Comparison of ENCODE assay signal across 1 cellular context in genomic region chr7:128827971-128828711, GRCh38.
TF ChIP-seq lines count a peak whose summit lies in the region.

No MANE protein-coding gene starts in this region.

TF ChIP-seq in K562, 482 proteins besides CTCF, POLR2A, EP300 and RAD21 (continued from another document):
- TF ChIP-seq, protein P1, sequence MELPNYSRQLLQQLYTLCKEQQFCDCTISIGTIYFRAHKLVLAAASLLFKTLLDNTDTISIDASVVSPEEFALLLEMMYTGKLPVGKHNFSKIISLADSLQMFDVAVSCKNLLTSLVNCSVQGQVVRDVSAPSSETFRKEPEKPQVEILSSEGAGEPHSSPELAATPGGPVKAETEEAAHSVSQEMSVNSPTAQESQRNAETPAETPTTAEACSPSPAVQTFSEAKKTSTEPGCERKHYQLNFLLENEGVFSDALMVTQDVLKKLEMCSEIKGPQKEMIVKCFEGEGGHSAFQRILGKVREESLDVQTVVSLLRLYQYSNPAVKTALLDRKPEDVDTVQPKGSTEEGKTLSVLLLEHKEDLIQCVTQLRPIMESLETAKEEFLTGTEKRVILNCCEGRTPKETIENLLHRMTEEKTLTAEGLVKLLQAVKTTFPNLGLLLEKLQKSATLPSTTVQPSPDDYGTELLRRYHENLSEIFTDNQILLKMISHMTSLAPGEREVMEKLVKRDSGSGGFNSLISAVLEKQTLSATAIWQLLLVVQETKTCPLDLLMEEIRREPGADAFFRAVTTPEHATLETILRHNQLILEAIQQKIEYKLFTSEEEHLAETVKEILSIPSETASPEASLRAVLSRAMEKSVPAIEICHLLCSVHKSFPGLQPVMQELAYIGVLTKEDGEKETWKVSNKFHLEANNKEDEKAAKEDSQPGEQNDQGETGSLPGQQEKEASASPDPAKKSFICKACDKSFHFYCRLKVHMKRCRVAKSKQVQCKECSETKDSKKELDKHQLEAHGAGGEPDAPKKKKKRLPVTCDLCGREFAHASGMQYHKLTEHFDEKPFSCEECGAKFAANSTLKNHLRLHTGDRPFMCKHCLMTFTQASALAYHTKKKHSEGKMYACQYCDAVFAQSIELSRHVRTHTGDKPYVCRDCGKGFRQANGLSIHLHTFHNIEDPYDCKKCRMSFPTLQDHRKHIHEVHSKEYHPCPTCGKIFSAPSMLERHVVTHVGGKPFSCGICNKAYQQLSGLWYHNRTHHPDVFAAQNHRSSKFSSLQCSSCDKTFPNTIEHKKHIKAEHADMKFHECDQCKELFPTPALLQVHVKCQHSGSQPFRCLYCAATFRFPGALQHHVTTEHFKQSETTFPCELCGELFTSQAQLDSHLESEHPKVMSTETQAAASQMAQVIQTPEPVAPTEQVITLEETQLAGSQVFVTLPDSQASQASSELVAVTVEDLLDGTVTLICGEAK (IDR thresholded peaks at IDR 0.05) = 0 out of 2 replicates have a peak, but pooled peaks have one; percentile 21
- TF ChIP-seq, protein P1 (CRISPR knock-in tag; IDR thresholded peaks at IDR 0.05) = no peak
- TF ChIP-seq ZNF324 (CRISPR knock-in tag; IDR thresholded peaks at IDR 0.05) (0 out of 2 replicates have a peak, but pooled peaks have one; percentile 30), HIVEP1 (CRISPR knock-in tag; IDR thresholded peaks at IDR 0.05) (no peak), ARNT (IDR thresholded peaks at IDR 0.05) (no peak), DDX20 (tag; IDR thresholded peaks at IDR 0.05; ENCODE audit: low read depth) (no peak), SUPT5H (IDR thresholded peaks at IDR 0.05) (0 out of 2 replicates have a peak, but pooled peaks have one; percentile 24), ZNF12 (CRISPR knock-in tag; IDR thresholded peaks at IDR 0.05) (0 out of 2 replicates have a peak, but pooled peaks have one; percentile 68), PHTF2 (CRISPR knock-in tag; IDR thresholded peaks at IDR 0.05) (no peak), EWSR1 (IDR thresholded peaks at IDR 0.05; ENCODE audit: borderline replicate concordance, low read depth, partially characterized antibody) (no peak), DMBX1 (CRISPR knock-in tag; IDR thresholded peaks at IDR 0.05; ENCODE audit: borderline replicate concordance) (peak; percentile 6; the same call in 1 of the 2 replicates), CBX5 (IDR thresholded peaks at IDR 0.05; ENCODE audit: borderline replicate concordance, low read depth) (no peak), HMGXB4 (CRISPR knock-in tag; IDR thresholded peaks at IDR 0.05) (0 out of 2 replicates have a peak, but pooled peaks have one; percentile 13), POLR2G (IDR thresholded peaks at IDR 0.05; ENCODE audit: low read depth, low read length) (no peak), TGIF2 (CRISPR knock-in tag; IDR thresholded peaks at IDR 0.05) (0 out of 2 replicates have a peak, but pooled peaks have one; percentile 4), ZBTB7A (IDR thresholded peaks at IDR 0.05; ENCODE audit: borderline replicate concordance, control insufficient read depth, low read depth, low read length) (peak; percentile 71), FOXP4 (CRISPR knock-in tag; IDR thresholded peaks at IDR 0.05; ENCODE audit: borderline replicate concordance) (no peak), GABPB2 (CRISPR knock-in tag; conservative IDR thresholded peaks at IDR 0.05) (no peak), CREB1 (IDR thresholded peaks at IDR 0.05) (peak; percentile 52; the same call in 1 of the 2 replicates), CREB1 (CRISPR knock-in tag; IDR thresholded peaks at IDR 0.05) (peak; percentile 13; the same call in 1 of the 2 replicates), SIN3B (IDR thresholded peaks at IDR 0.05; ENCODE audit: low read depth) (no peak), PKNOX1 (IDR thresholded peaks at IDR 0.05) (peak; percentile 14; the same call in 1 of the 2 replicates), ZNF740 (CRISPR knock-in tag; IDR thresholded peaks at IDR 0.05) (0 out of 2 replicates have a peak, but pooled peaks have one; percentile 6), ZNF740 (tag; IDR thresholded peaks at IDR 0.05) (no peak), ZNF408 (CRISPR knock-in tag; IDR thresholded peaks at IDR 0.05; ENCODE audit: low read depth) (no peak), ZNF316 (IDR thresholded peaks at IDR 0.05) (no peak), MEF2A (IDR thresholded peaks at IDR 0.05; ENCODE audit: control insufficient read depth, low read depth, low read length) (peak; percentile 76; the same call in 1 of the 2 replicates), ZNF444 (CRISPR knock-in tag; IDR thresholded peaks at IDR 0.05) (no peak), ZNF75A (CRISPR knock-in tag; IDR thresholded peaks at IDR 0.05) (no peak), ELK3 (CRISPR knock-in tag; IDR thresholded peaks at IDR 0.05) (no peak), SMARCE1 (IDR thresholded peaks at IDR 0.05) (no peak), ZNF124 (CRISPR knock-in tag; IDR thresholded peaks at IDR 0.05) (no peak), CBFB (CRISPR knock-in tag; IDR thresholded peaks at IDR 0.05) (0 out of 2 replicates have a peak, but pooled peaks have one; percentile 18)
- TF ChIP-seq, protein P2, sequence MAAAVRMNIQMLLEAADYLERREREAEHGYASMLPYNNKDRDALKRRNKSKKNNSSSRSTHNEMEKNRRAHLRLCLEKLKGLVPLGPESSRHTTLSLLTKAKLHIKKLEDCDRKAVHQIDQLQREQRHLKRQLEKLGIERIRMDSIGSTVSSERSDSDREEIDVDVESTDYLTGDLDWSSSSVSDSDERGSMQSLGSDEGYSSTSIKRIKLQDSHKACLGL (CRISPR knock-in tag; IDR thresholded peaks at IDR 0.05; ENCODE audit: borderline replicate concordance, poor library complexity, severe bottlenecking) = no peak
